16 cellular contexts compared by ENCODE assay signal in genomic region chr2:240782221-240782885, GRCh38. TPM values are rescaled to one million over a fixed set of nuclear protein-coding genes. Genes with fewer than 3 reads are reported as not detected.
"Had no signal": no experiment of that assay in that cellular context is flagged by ENCODE, and none has a peak within 500 bp of the region (broad histone marks: within the 10 kb centered on the region; RNA-seq: fewer than 3 reads in every experiment).

No MANE protein-coding gene starts in this region.

- ATAC-seq: activated CD8-positive, alpha-beta memory T cell treated with anti-CD3 and anti-CD28 coated beads, Interleukin-2, amount 10 ng/mL, durations not matched to agents 7 days and 5 days; activated T-cell treated with anti-CD3 and anti-CD28 coated beads, Interleukin-2, amount 50 U/mL, for 4 hours; mucosa of descending colon; naive thymus-derived CD8-positive, alpha-beta T cell had no signal

- H3K9me3 ChIP-seq: esophagus muscularis mucosa, mucosa of descending colon, transverse colon had no signal

- H3K36me3 ChIP-seq: esophagus muscularis mucosa, transverse colon had no signal

- H3K9me3 Mint-ChIP-seq: activated T-cell treated with anti-CD3 and anti-CD28 coated beads, Interleukin-2, amount 50 U/mL, for 4 hours; naive thymus-derived CD8-positive, alpha-beta T cell; T-helper 2 cell treated with Interferon-gamma antibody and Interleukin-4, amounts not matched to agents 5 μg/mL and 100 μg/mL, for 36 hours had no signal

- H3K27ac Mint-ChIP-seq: activated CD8-positive, alpha-beta memory T cell treated with anti-CD3 and anti-CD28 coated beads, Interleukin-2, amount 10 ng/mL, durations not matched to agents 7 days and 5 days; activated naive CD8-positive, alpha-beta T cell; naive thymus-derived CD8-positive, alpha-beta T cell; T-helper 2 cell treated with Interferon-gamma antibody and Interleukin-4, amounts not matched to agents 5 μg/mL and 100 μg/mL, for 36 hours had no signal

- DNase-seq: activated CD4-positive, alpha-beta T cell treated with anti-CD3 and anti-CD28 coated beads, Interleukin-2, amount 50 U/mL, for 48 hours; activated CD4-positive, CD25-positive, alpha-beta regulatory T cell treated with anti-CD3 and anti-CD28 coated beads, Interleukin-2, amount 50 U/mL, for 72 hours; activated CD8-positive, alpha-beta memory T cell treated with anti-CD3 and anti-CD28 coated beads, Interleukin-2, amount 10 ng/mL, durations not matched to agents 7 days and 5 days; activated effector memory CD4-positive, alpha-beta T cell treated with anti-CD3 and anti-CD28 coated beads, Interleukin-2, amount 50 U/mL, for 16 hours; activated T-cell treated with anti-CD3 and anti-CD28 coated beads, Interleukin-2, amount 50 U/mL, for 4 hours; mammary epithelial cell; stimulated activated CD4-positive, alpha-beta T cell treated with anti-CD3 and anti-CD28 coated beads, Interleukin-15, amount 100 ng/mL, for 24 hours; stimulated activated CD4-positive, alpha-beta T cell treated with anti-CD3 and anti-CD28 coated beads, Interleukin-4, amount 100 ng/mL, for 4 hours; SW 1271; transverse colon had no signal

- H3K4me1 ChIP-seq: esophagus muscularis mucosa, transverse colon had no signal

- H3K4me3 ChIP-seq: esophagus muscularis mucosa, mucosa of descending colon, transverse colon had no signal

- H3K4me3 Mint-ChIP-seq: activated CD8-positive, alpha-beta memory T cell treated with anti-CD3 and anti-CD28 coated beads, Interleukin-2, amount 10 ng/mL, durations not matched to agents 7 days and 5 days; activated naive CD8-positive, alpha-beta T cell; activated T-cell treated with anti-CD3 and anti-CD28 coated beads, Interleukin-2, amount 50 U/mL, for 4 hours; naive thymus-derived CD8-positive, alpha-beta T cell; T-helper 2 cell treated with Interferon-gamma antibody and Interleukin-4, amounts not matched to agents 5 μg/mL and 100 μg/mL, for 36 hours had no signal

- H3K36me3 Mint-ChIP-seq: activated CD8-positive, alpha-beta memory T cell treated with anti-CD3 and anti-CD28 coated beads, Interleukin-2, amount 10 ng/mL, durations not matched to agents 7 days and 5 days; activated naive CD8-positive, alpha-beta T cell; naive thymus-derived CD8-positive, alpha-beta T cell had no signal

- H3K27ac ChIP-seq: esophagus muscularis mucosa, transverse colon had no signal

- H3K4me1 Mint-ChIP-seq: activated CD8-positive, alpha-beta memory T cell treated with anti-CD3 and anti-CD28 coated beads, Interleukin-2, amount 10 ng/mL, durations not matched to agents 7 days and 5 days; naive thymus-derived CD8-positive, alpha-beta T cell had no signal

- H3K27me3 Mint-ChIP-seq: activated CD8-positive, alpha-beta memory T cell treated with anti-CD3 and anti-CD28 coated beads, Interleukin-2, amount 10 ng/mL, durations not matched to agents 7 days and 5 days; activated naive CD8-positive, alpha-beta T cell had no signal

RNA-seq across cellular contexts. Expression of gene KIF1A, which starts 37.7 kb away (rescaled TPM):
- total RNA-seq: fibroblast of villous mesenchyme; naive thymus-derived CD8-positive, alpha-beta T cell had no signal
- polyA plus RNA-seq: mammary epithelial cell had no signal
